Comparison of ENCODE assay signal across 9 cellular contexts in the genomic region with DNA sequence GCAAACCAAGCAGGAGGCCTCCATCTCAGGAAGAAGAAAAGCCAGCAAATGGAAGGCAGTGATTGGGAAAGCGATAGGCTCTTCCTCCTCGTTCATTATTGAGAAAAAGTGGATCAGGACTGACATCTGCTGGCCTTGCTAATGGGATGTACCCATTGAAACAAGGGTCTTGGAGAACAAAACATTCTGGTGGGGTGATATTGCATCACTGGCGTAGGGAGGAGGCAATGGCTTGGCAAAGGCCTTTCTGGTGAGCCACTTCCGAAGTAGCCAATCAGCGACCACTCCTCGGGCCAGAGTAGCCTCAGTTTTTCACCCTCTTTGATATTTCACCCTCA.
DNase-seq lines count a peak whose midpoint lies in the region; ATAC-seq, FAIRE-seq and TF ChIP-seq lines count a peak whose summit lies in the region.
"Had no signal": no experiment of that assay in that cellular context is flagged by ENCODE, and none has a peak within 500 bp of the region (broad histone marks: within the 10 kb centered on the region; RNA-seq: fewer than 3 reads in every experiment).

No MANE protein-coding gene starts in this region.

- ATAC-seq in GM21367 (IDR thresholded peaks at IDR 0.05; ENCODE audit: unreplicated experiment) (no peak), HG02938 (IDR thresholded peaks at IDR 0.05; ENCODE audit: unreplicated experiment) (no peak)
- no peak for ATAC-seq in activated naive CD8-positive, alpha-beta T cell treated with anti-CD3 and anti-CD28 coated beads, Interleukin-2, amount 50 U/mL, for 24 hours

- H3K27ac Mint-ChIP-seq in activated naive CD8-positive, alpha-beta T cell treated with anti-CD3 and anti-CD28 coated beads, Interleukin-2, amount 50 U/mL, for 24 hours, result no peak overlapping the region
- H3K27ac Mint-ChIP-seq in activated T-cell treated with anti-CD3 and anti-CD28 coated beads, Interleukin-2, amount 50 U/mL, for 24 hours, result no peak overlapping the region
- H3K27ac Mint-ChIP-seq: activated B cell treated with CpG ODN at 0.5 μM for 24 hours had no signal

- TF ChIP-seq CTCF in fibroblast of mammary gland (conservative IDR thresholded peaks at IDR 0.05; ENCODE audit: control insufficient read depth, insufficient read depth, low read depth, low read length), result peak; percentile 69

- no peak overlapping the region for H3K4me3 ChIP-seq in fibroblast of mammary gland (ENCODE audit: control insufficient read depth, low read depth, low read length)

- FAIRE-seq in HTR-8/SVneo (lab: Jason Lieb, UNC), result no peak

- no peaks in the 10 kb centered on the region for H3K27me3 Mint-ChIP-seq in activated naive CD8-positive, alpha-beta T cell treated with anti-CD3 and anti-CD28 coated beads, Interleukin-2, amount 50 U/mL, for 24 hours
- peaks cover 4% of the 10 kb centered on the region for H3K27me3 Mint-ChIP-seq in activated T-cell treated with anti-CD3 and anti-CD28 coated beads, Interleukin-2, amount 50 U/mL, for 24 hours

- H3K4me1 Mint-ChIP-seq in activated naive CD8-positive, alpha-beta T cell treated with anti-CD3 and anti-CD28 coated beads, Interleukin-2, amount 50 U/mL, for 24 hours, result no peaks in the 10 kb centered on the region
- H3K4me1 Mint-ChIP-seq in activated T-cell treated with anti-CD3 and anti-CD28 coated beads, Interleukin-2, amount 50 U/mL, for 24 hours (ENCODE audit: low read depth), result no peaks in the 10 kb centered on the region
- H3K4me1 Mint-ChIP-seq: activated B cell treated with CpG ODN at 0.5 μM for 24 hours had no signal

- DNase-seq in HTR-8/SVneo (ENCODE audit: insufficient read length, low spot score) (peak; percentile 8), SHP77 (lab: John Stamatoyannopoulos, UW) (peak; percentile 14 to 30), fibroblast of mammary gland (ENCODE audit: low read depth) (peak; percentile 95), occipital lobe (lab: John Stamatoyannopoulos, UW) (peak; percentile 35)
- DNase-seq in activated naive CD8-positive, alpha-beta T cell treated with anti-CD3 and anti-CD28 coated beads, Interleukin-2, amount 50 U/mL, for 24 hours, result no peak
- no peak for DNase-seq in activated T-cell treated with anti-CD3 and anti-CD28 coated beads, Interleukin-2, amount 50 U/mL, for 24 hours
- DNase-seq: activated B cell treated with CpG ODN at 0.5 μM for 24 hours had no signal

- no peak overlapping the region for H3K4me3 Mint-ChIP-seq in activated naive CD8-positive, alpha-beta T cell treated with anti-CD3 and anti-CD28 coated beads, Interleukin-2, amount 50 U/mL, for 24 hours
- H3K4me3 Mint-ChIP-seq in activated T-cell treated with anti-CD3 and anti-CD28 coated beads, Interleukin-2, amount 50 U/mL, for 24 hours, result no peak overlapping the region
- H3K4me3 Mint-ChIP-seq: activated B cell treated with CpG ODN at 0.5 μM for 24 hours had no signal

- no peaks in the 10 kb centered on the region for H3K36me3 Mint-ChIP-seq in activated naive CD8-positive, alpha-beta T cell treated with anti-CD3 and anti-CD28 coated beads, Interleukin-2, amount 50 U/mL, for 24 hours (ENCODE audit: low read depth)
- no peaks in the 10 kb centered on the region for H3K36me3 Mint-ChIP-seq in activated T-cell treated with anti-CD3 and anti-CD28 coated beads, Interleukin-2, amount 50 U/mL, for 24 hours (ENCODE audit: low read depth)

- H3K9me3 Mint-ChIP-seq in activated naive CD8-positive, alpha-beta T cell treated with anti-CD3 and anti-CD28 coated beads, Interleukin-2, amount 50 U/mL, for 24 hours, result no peaks in the 10 kb centered on the region
- H3K9me3 Mint-ChIP-seq in activated T-cell treated with anti-CD3 and anti-CD28 coated beads, Interleukin-2, amount 50 U/mL, for 24 hours, result no peaks in the 10 kb centered on the region
- H3K9me3 Mint-ChIP-seq: activated B cell treated with CpG ODN at 0.5 μM for 24 hours had no signal

Comparison
In these comparisons a context has a peak if more than half of its experiments do, and no peak if none do; other contexts are left out.
1. DNase-seq: peak in HTR-8/SVneo (single experiment), SHP77 (2 of 2), fibroblast of mammary gland (single experiment) and occipital lobe (single experiment); none in activated naive CD8-positive, alpha-beta T cell treated with anti-CD3 and anti-CD28 coated beads, Interleukin-2, amount 50 U/mL, for 24 hours (single experiment) and activated T-cell treated with anti-CD3 and anti-CD28 coated beads, Interleukin-2, amount 50 U/mL, for 24 hours (single experiment).